8 cellular contexts compared by ENCODE assay signal in genomic region chr20:7285918-7286556, GRCh38.
DNase-seq lines count a peak whose midpoint lies in the region; ATAC-seq, FAIRE-seq and TF ChIP-seq lines count a peak whose summit lies in the region.

No MANE protein-coding gene starts in this region.

- H2BK15ac ChIP-seq in IMR-90 (ENCODE audit: low read depth, low read length), result no peak overlapping the region

- no peak overlapping the region for H2BK5ac ChIP-seq in IMR-90 (ENCODE audit: low read depth, low read length, poor library complexity, severe bottlenecking)

- no peak overlapping the region for H3K56ac ChIP-seq in IMR-90 (ENCODE audit: extremely low read depth, insufficient read depth, low read length)

- H3K4me2 ChIP-seq in IMR-90 (ENCODE audit: low read depth, low read length) (no peak overlapping the region), GM12878 (ENCODE audit: control insufficient read depth, insufficient read depth) (no peak overlapping the region)

- no peak overlapping the region for H3K4me3 ChIP-seq in IMR-90 (ENCODE audit: insufficient read depth, low read depth, low read length)
- H3K4me3 ChIP-seq in GM12878, result no peak overlapping the region
- no peak overlapping the region for H3K4me3 ChIP-seq in spleen

- dilution Hi-C loops in IMR-90 (cut with HindIII; ENCODE audit: low sequenced_read_pairs, unreplicated experiment), result no loop called here

- H3K79me2 ChIP-seq in GM12878 (ENCODE audit: control insufficient read depth, insufficient read depth, low read length), result no peaks in the 10 kb centered on the region

- no peaks in the 10 kb centered on the region for H3K79me1 ChIP-seq in IMR-90 (ENCODE audit: low read depth in 1 of 2, low read length in 2 of 2)

- no peak overlapping the region for H4K91ac ChIP-seq in IMR-90 (ENCODE audit: insufficient read depth, low read depth, low read length)

- TF ChIP-seq CTCF in IMR-90 (conservative IDR thresholded peaks at IDR 0.05; ENCODE audit: low read depth, low read length) (peak; percentile 78), GM12878 (IDR thresholded peaks at IDR 0.05 in 2 of 3, conservative IDR thresholded peaks at IDR 0.05 in 1 of 3; ENCODE audit: control insufficient read depth in 2 of 3, extremely low read depth in 1 of 3, insufficient read depth in 1 of 3, low read depth in 3 of 3, low read length in 3 of 3) (peak; percentile 66 to 83 (median 74)), spleen (IDR thresholded peaks at IDR 0.05 in 8 of 11, conservative IDR thresholded peaks at IDR 0.05 in 3 of 11) (peak in 10 of 11 experiments; percentile 32 to 73 (median 60))

- H3K4me1 ChIP-seq in IMR-90 (ENCODE audit: control insufficient read depth, insufficient read depth, low read length) (no peaks in the 10 kb centered on the region), GM12878 (ENCODE audit: control insufficient read depth, insufficient read depth, low read length) (no peaks in the 10 kb centered on the region), spleen (peaks cover 0 to 4% (median 0%) of the 10 kb centered on the region in 6 donors)

- H2AK9ac ChIP-seq in IMR-90 (replicated peaks; ENCODE audit: low read depth, low read length, poor library complexity), result no peak overlapping the region

- intact Hi-C loops in IMR-90 (cut with micrococcal nuclease) (loop anchor here (1.0 to 5.0 kb wide), 6 partner anchors 521 to 1144 kb away; no protein-coding TSS in a partner anchor), GM12878 (cut with micrococcal nuclease; ENCODE audit: unreplicated experiment) (loop anchor here (1.0 to 5.0 kb wide), 5 partner anchors 174 to 1143 kb away; partner anchors contain the start of gene BMP2), spleen (cut with DNase I; ENCODE audit: low total_unique reads) (loop anchor here (10.0 kb wide), 2 partner anchors 451 to 1141 kb away; no protein-coding TSS in a partner anchor)

- peak; percentile 67 for ATAC-seq in GM19372 (IDR thresholded peaks at IDR 0.05; ENCODE audit: low read depth, unreplicated experiment)
- peak; percentile 80 for ATAC-seq in IMR-90 (ENCODE audit: low read depth)
- ATAC-seq in GM12878, result peak; percentile 96

- WGBS in IMR-90 (ENCODE audit: extremely low coverage in 2 of 2, insufficient read length in 1 of 2), 2 experiments, result no CpG with 5 or more reads among the region's 9 CpGs
- WGBS in GM12878 (ENCODE audit: insufficient coverage, insufficient replicate concordance, low lambda C conversion rate, missing lambda C conversion rate), result 25% methylated on average over 9 of the region's 9 CpGs
- WGBS in spleen, 5 donors, result 18 to 26% (median 25%) methylated on average over 9 of the region's 9 CpGs

- CTCF ChIA-PET in IMR-90 (lab: Yijun Ruan, JAX) (interaction anchor here (0.5 to 1.3 kb wide), 11 partner anchors 14 to 1146 kb away, joined by 3 to 9 read pairs (median 3); no protein-coding TSS in a partner anchor), GM12878 (lab: Yijun Ruan, JAX) (interaction anchor here (0.6 to 5.1 kb wide), 99 partner anchors 9 to 1436 kb away, joined by 3 to 90 read pairs (median 4); partner anchors contain the start of gene BMP2)

- no peaks in the 10 kb centered on the region for H3K9me1 ChIP-seq in IMR-90 (ENCODE audit: insufficient read depth, low read length)

- in situ Hi-C loops in IMR-90 (cut with MboI; ENCODE audit: low sequenced_read_pairs), result loop anchor here (10.0 kb wide), 1 partner anchor 1141 kb away; no protein-coding TSS in a partner anchor
- in situ Hi-C loops in GM12878 (cut with MboI), result loop anchor here (10.0 to 25.0 kb wide), 2 partner anchors 524 to 1141 kb away; partner anchors contain the start of gene BMP2

- H3K27ac ChIP-seq in IMR-90 (ENCODE audit: insufficient read depth, low read length), result no peak overlapping the region
- no peak overlapping the region for H3K27ac ChIP-seq in GM12878 (ENCODE audit: control insufficient read depth, insufficient read depth)
- H3K27ac ChIP-seq in spleen, result no peak overlapping the region

- no peak overlapping the region for H2BK120ac ChIP-seq in IMR-90 (ENCODE audit: low read depth, low read length)

- H3K9ac ChIP-seq in IMR-90 (ENCODE audit: low read depth, low read length) (no peak overlapping the region), GM12878 (ENCODE audit: control insufficient read depth, insufficient read depth, low read length) (no peak overlapping the region)

- TF ChIP-seq POLR2A in IMR-90 (IDR thresholded peaks at IDR 0.05; ENCODE audit: low read depth, low read length), result no peak
- no peak for TF ChIP-seq POLR2A in GM12878 (IDR thresholded peaks at IDR 0.05; ENCODE audit: low read depth, low read length)
- no peak for TF ChIP-seq POLR2A in spleen (IDR thresholded peaks at IDR 0.05)

- no TSS peak for BruUV-seq in IMR-90 (replicated peaks; lab: Mats Ljungman, UMichigan)
- BruUV-seq in GM12878 (replicated peaks; lab: Mats Ljungman, UMichigan), result no TSS peak

- H3K9me3 ChIP-seq in IMR-90 (ENCODE audit: control insufficient read depth, insufficient read depth, low read length) (no peaks in the 10 kb centered on the region), GM12878 (replicated peaks; ENCODE audit: control insufficient read depth, insufficient read depth, low read length) (no peaks in the 10 kb centered on the region), spleen (no peaks in the 10 kb centered on the region)

- no peak for TF ChIP-seq EP300 in GM12878 (IDR thresholded peaks at IDR 0.05; ENCODE audit: borderline replicate concordance in 1 of 2, control insufficient read depth in 1 of 2, low read depth in 2 of 2, low read length in 2 of 2)

- no peak overlapping the region for H3K14ac ChIP-seq in IMR-90 (replicated peaks; ENCODE audit: low read depth, low read length)

- POLR2A ChIA-PET in IMR-90 (lab: Charles Lee; ENCODE audit: unreplicated experiment) (no interaction called here), GM12878 (lab: Charles Lee) (interaction anchor here (0.5 to 1.5 kb wide), 3 partner anchors 150 to 382 kb away, joined by 3 to 6 read pairs (median 3); no protein-coding TSS in a partner anchor)

- H2AFZ ChIP-seq in IMR-90 (replicated peaks; ENCODE audit: low read length, poor library complexity) (no peak overlapping the region), GM12878 (ENCODE audit: control insufficient read depth, low read depth, low read length) (no peak overlapping the region)

- H3K4ac ChIP-seq in IMR-90 (ENCODE audit: low read depth, low read length), result no peak overlapping the region

- H3K23ac ChIP-seq in IMR-90 (ENCODE audit: low read depth, low read length), result no peak overlapping the region

- SMC1A ChIA-PET in GM12878 (lab: Charles Lee; ENCODE audit: uncharacterized antibody, unreplicated experiment), result interaction anchor here (0.6 to 2.9 kb wide), 52 partner anchors 8 to 703 kb away, joined by 3 to 50 read pairs (median 4); no protein-coding TSS in a partner anchor

- H4K20me1 ChIP-seq in IMR-90 (ENCODE audit: insufficient read depth, low read length) (no peaks in the 10 kb centered on the region), GM12878 (ENCODE audit: control insufficient read depth, insufficient read depth) (no peaks in the 10 kb centered on the region)

- peak; percentile 81 for DNase-seq in DMS153 (lab: John Stamatoyannopoulos, UW)
- DNase-seq in IMR-90, result peak; percentile 75
- DNase-seq in NOMO-1 treated with DMSO at 0.1 percent for 48 hours (lab: John Stamatoyannopoulos, UW; ENCODE audit: unreplicated experiment), result peak; percentile 64
- peak; percentile 12 for DNase-seq in GM12878 (ENCODE audit: low read depth, low spot score)
- peak; percentile 68 for DNase-seq in iPS DF 4.7 (ENCODE audit: extremely low read depth, low spot score)
- DNase-seq in spleen, result no peak
- DNase-seq in germinal center (ENCODE audit: low spot score), result no peak

- H2AK5ac ChIP-seq in IMR-90 (ENCODE audit: low read depth, low read length), result no peak overlapping the region

- H3K18ac ChIP-seq in IMR-90 (ENCODE audit: low read depth, low read length), result no peak overlapping the region

- H2BK20ac ChIP-seq in IMR-90 (ENCODE audit: low read depth, low read length), result no peak overlapping the region

- no peak overlapping the region for H4K8ac ChIP-seq in IMR-90 (ENCODE audit: low read depth in 2 of 2, low read length in 2 of 2)

- H3K27me3 ChIP-seq in IMR-90 (ENCODE audit: control insufficient read depth, insufficient read depth, low read length), result no peaks in the 10 kb centered on the region
- H3K27me3 ChIP-seq in GM12878 (replicated peaks in 1 of 2; ENCODE audit: control insufficient read depth in 2 of 2, insufficient read depth in 2 of 2, low read length in 1 of 2), result no peaks in the 10 kb centered on the region
- peaks cover 0 to 4% (median 0%) of the 10 kb centered on the region in 7 donors for H3K27me3 ChIP-seq in spleen (replicated peaks in 1 of 7)

- H3K36me3 ChIP-seq in IMR-90 (ENCODE audit: control insufficient read depth, insufficient read depth, low read length) (no peaks in the 10 kb centered on the region), GM12878 (ENCODE audit: control insufficient read depth in 2 of 2, insufficient read depth in 2 of 2, low read length in 1 of 2) (no peaks in the 10 kb centered on the region), spleen (no peaks in the 10 kb centered on the region)

- peak; percentile 66 for TF ChIP-seq RAD21 in IMR-90 (IDR thresholded peaks at IDR 0.05; ENCODE audit: low read length)
- peak; percentile 72 for TF ChIP-seq RAD21 in GM12878 (IDR thresholded peaks at IDR 0.05; ENCODE audit: insufficient read depth, low read depth, low read length)

- RAD21 ChIA-PET in GM12878 (lab: Charles Lee; ENCODE audit: unreplicated experiment), result interaction anchor here (0.6 to 2.8 kb wide), 42 partner anchors 8 to 1116 kb away, joined by 3 to 40 read pairs (median 4); partner anchors contain the start of gene BMP2

- FAIRE-seq in GM12878 (lab: Jason Lieb, UNC), result no peak

- H4K5ac ChIP-seq in IMR-90 (ENCODE audit: low read depth, low read length), result no peak overlapping the region

TF ChIP-seq in IMR-90, 13 proteins besides CTCF, POLR2A, EP300 and RAD21:
- TF ChIP-seq BHLHE40 (IDR thresholded peaks at IDR 0.05; ENCODE audit: low read depth, low read length) (no peak), SMC3 (IDR thresholded peaks at IDR 0.05; ENCODE audit: low read depth, low read length) (peak; percentile 63)

Comparison
In these comparisons a context has a peak if more than half of its experiments do, and no peak if none do; other contexts are left out.
1. DNase-seq: peak in DMS153 (single experiment), IMR-90 (single experiment), NOMO-1 treated with DMSO at 0.1 percent for 48 hours (single experiment), GM12878 (single experiment) and iPS DF 4.7 (single experiment); none in spleen (single experiment) and germinal center (single experiment).
2. Peak in every context shown above with its lines, with median percentiles within 50 percentile points of each other: ATAC-seq and CTCF ChIP-seq.